ENCODE assay signal across 16 cellular contexts in the genomic region with DNA sequence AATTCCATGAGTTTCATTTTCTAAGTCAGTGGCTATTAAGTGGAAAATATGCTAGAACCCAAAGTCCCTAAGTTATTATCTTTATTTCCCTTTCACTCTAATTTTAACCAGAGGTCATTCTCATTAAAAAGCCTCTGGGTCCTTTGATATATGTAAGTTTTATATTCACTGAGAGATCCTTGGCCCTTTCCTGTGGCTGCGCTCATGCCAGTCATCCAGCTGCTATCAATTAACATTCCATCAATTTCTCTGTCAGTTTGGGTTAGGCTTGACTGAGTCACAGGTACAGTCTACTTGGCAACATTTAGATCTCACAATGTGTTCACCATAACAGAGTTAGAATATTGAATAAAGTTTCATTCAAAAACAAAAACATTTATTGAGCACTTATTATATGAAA. TPM values are rescaled to one million over a fixed set of nuclear protein-coding genes. Genes with fewer than 3 reads are reported as not detected.
DNase-seq lines count a peak whose midpoint lies in the region; ATAC-seq and TF ChIP-seq lines count a peak whose summit lies in the region.
"Had no signal": no experiment of that assay in that cellular context is flagged by ENCODE, and none has a peak within 500 bp of the region (broad histone marks: within the 10 kb centered on the region; RNA-seq: fewer than 3 reads in every experiment).

No MANE protein-coding gene starts in this region.

- no peak overlapping the region for H4K5ac ChIP-seq in H9 (ENCODE audit: insufficient read length, low read depth, low read length)

- H3K9me3 Mint-ChIP-seq in H9: peaks cover 10 to 12% of the 10 kb centered on the region in 2 experiments

- 77% methylated on average over 1 of the region's 1 CpG for WGBS in smooth muscle cell (ENCODE audit: low lambda C conversion rate)
- no CpG with 5 or more reads among the region's 1 CpG for WGBS in H9 (ENCODE audit: extremely low coverage, insufficient read length, low lambda C conversion rate)

- no peak overlapping the region for H3K4ac ChIP-seq in H9 (ENCODE audit: low read depth, low read length)

- H2BK12ac ChIP-seq in H9 (ENCODE audit: insufficient read length, low read depth, low read length): no peak overlapping the region

- H3K56ac ChIP-seq in H9 (ENCODE audit: insufficient read length, low read depth, low read length): no peak overlapping the region

- no peaks in the 10 kb centered on the region for H3K79me1 ChIP-seq in H9 (ENCODE audit: insufficient read depth, low read depth, low read length, poor library complexity, severe bottlenecking)

- no peak overlapping the region for H2AFZ ChIP-seq in smooth muscle cell (ENCODE audit: low read depth)
- no peak overlapping the region for H2AFZ ChIP-seq in H9 (ENCODE audit: low read length)

- H2BK5ac ChIP-seq in H9 (ENCODE audit: insufficient read length, low read length): no peak overlapping the region

- no peak overlapping the region for H3T11ph ChIP-seq in H9 (ENCODE audit: low read length)

- H2BK120ac ChIP-seq in H9 (ENCODE audit: low read depth, low read length, poor library complexity, severe bottlenecking): no peak overlapping the region

- H3K4me1 Mint-ChIP-seq in H9: no peaks in the 10 kb centered on the region
- H3K4me1 Mint-ChIP-seq: naive thymus-derived CD4-positive, alpha-beta T cell had no signal

- no peaks in the 10 kb centered on the region for H3F3A ChIP-seq in smooth muscle cell (ENCODE audit: low read depth)

- H3K27ac Mint-ChIP-seq in H9: no peak overlapping the region
- H3K27ac Mint-ChIP-seq: naive thymus-derived CD4-positive, alpha-beta T cell had no signal

- no peaks in the 10 kb centered on the region for H3K23me2 ChIP-seq in H9 (ENCODE audit: insufficient read length, low read depth, low read length, poor library complexity, severe bottlenecking)

- ATAC-seq in RWPE2 (ENCODE audit: low read depth): peak; percentile 85; the same call in 2 of the 3 replicates
- no peak for ATAC-seq in HG03025 (IDR thresholded peaks at IDR 0.05; ENCODE audit: low FRiP score, unreplicated experiment)
- ATAC-seq: naive thymus-derived CD4-positive, alpha-beta T cell had no signal

- H3K18ac ChIP-seq in H9 (ENCODE audit: insufficient read length, low read depth, low read length): no peak overlapping the region

- no peaks in the 10 kb centered on the region for H3K27me3 Mint-ChIP-seq in H9 (ENCODE audit: low read depth)

- H3K9ac ChIP-seq in smooth muscle cell (ENCODE audit: low read depth): peak overlapping the region; percentile 20
- H3K9ac ChIP-seq in H9 (ENCODE audit: extremely low read depth, insufficient read length, low read length): no peak overlapping the region

- H3K23ac ChIP-seq in H9 (ENCODE audit: insufficient read length, low read depth, low read length): no peak overlapping the region

- H3K4me3 ChIP-seq in RWPE2 (ENCODE audit: severe bottlenecking): no peak overlapping the region
- no peak overlapping the region for H3K4me3 ChIP-seq in fibroblast of mammary gland (ENCODE audit: control insufficient read depth, low read depth, low read length)
- H3K4me3 ChIP-seq in smooth muscle cell: no peak overlapping the region
- H3K4me3 ChIP-seq: testis had no signal

- H3K4me1 ChIP-seq in RWPE2 (ENCODE audit: insufficient read depth, poor library complexity, severe bottlenecking) (peaks cover 6% of the 10 kb centered on the region), smooth muscle cell (ENCODE audit: low read depth) (no peaks in the 10 kb centered on the region), H9 (ENCODE audit: insufficient read depth, low read length) (no peaks in the 10 kb centered on the region)
- H3K4me1 ChIP-seq: testis had no signal

- DNase-seq in GM04504 (ENCODE audit: low read depth): peak; percentile 84
- DNase-seq in RWPE2 (ENCODE audit: low spot score): no peak
- peak; percentile 92 for DNase-seq in fibroblast of mammary gland (ENCODE audit: low read depth)
- no peak for DNase-seq in smooth muscle cell (lab: John Stamatoyannopoulos, UW; ENCODE audit: unreplicated experiment)
- DNase-seq in NCI-H748 (lab: John Stamatoyannopoulos, UW; ENCODE audit: unreplicated experiment): no peak
- DNase-seq in H9: no peak
- DNase-seq: activated CD4-positive, alpha-beta T cell treated with anti-CD3 and anti-CD28 coated beads for 48 hours; activated CD8-positive, alpha-beta memory T cell treated with anti-CD3 and anti-CD28 coated beads, Interleukin-2, amount 50 U/mL, for 48 hours; activated gamma-delta T cell; anterior cingulate cortex; C1 segment of cervical spinal cord; naive thymus-derived CD4-positive, alpha-beta T cell; NCI-H2107; NCI-H774; testis had no signal

- H3K14ac ChIP-seq in H9 (ENCODE audit: insufficient read depth, low read length): no peak overlapping the region

- H3K79me2 ChIP-seq in smooth muscle cell (ENCODE audit: low read depth) (no peaks in the 10 kb centered on the region), H9 (ENCODE audit: insufficient read depth, low read length) (no peaks in the 10 kb centered on the region)

- no peak overlapping the region for H3K4me2 ChIP-seq in smooth muscle cell
- H3K4me2 ChIP-seq in H9 (ENCODE audit: insufficient read depth, insufficient read length, low read length): no peak overlapping the region

- H3K36me3 ChIP-seq in RWPE2 (ENCODE audit: low read depth): no peaks in the 10 kb centered on the region
- H3K36me3 ChIP-seq in smooth muscle cell (ENCODE audit: low read depth): no peaks in the 10 kb centered on the region

- H3K9me3 ChIP-seq in RWPE2 (ENCODE audit: severe bottlenecking): no peaks in the 10 kb centered on the region
- H3K9me3 ChIP-seq in smooth muscle cell (replicated peaks; ENCODE audit: low read depth): no peaks in the 10 kb centered on the region
- H3K9me3 ChIP-seq in H9 (ENCODE audit: control insufficient read depth, low read depth, low read length): no peaks in the 10 kb centered on the region
- H3K9me3 ChIP-seq: testis had no signal

- no peak overlapping the region for H2AK5ac ChIP-seq in H9 (ENCODE audit: insufficient read length, low read length)

- no peak overlapping the region for H2BK20ac ChIP-seq in H9 (ENCODE audit: low read depth, low read length, poor library complexity, severe bottlenecking)

- H4K91ac ChIP-seq in H9 (ENCODE audit: insufficient read length, low read depth, low read length): no peak overlapping the region

- H3K27ac ChIP-seq in RWPE2 (ENCODE audit: poor library complexity, severe bottlenecking): peak overlapping the region; percentile 5
- no peak overlapping the region for H3K27ac ChIP-seq in smooth muscle cell (ENCODE audit: low read depth)
- no peak overlapping the region for H3K27ac ChIP-seq in H9 (ENCODE audit: insufficient read length, low read depth, low read length)
- H3K27ac ChIP-seq: testis had no signal

- H4K20me1 ChIP-seq in smooth muscle cell (ENCODE audit: low read depth) (no peaks in the 10 kb centered on the region), H9 (ENCODE audit: control insufficient read depth, insufficient read depth, insufficient read length) (no peaks in the 10 kb centered on the region)

- H3K4me3 Mint-ChIP-seq in H9: no peak overlapping the region
- H3K4me3 Mint-ChIP-seq: naive thymus-derived CD4-positive, alpha-beta T cell had no signal

- TF ChIP-seq CTCF in RWPE2 (IDR thresholded peaks at IDR 0.05; ENCODE audit: poor library complexity, severe bottlenecking) (no peak), fibroblast of mammary gland (conservative IDR thresholded peaks at IDR 0.05; ENCODE audit: control insufficient read depth, insufficient read depth, low read depth, low read length) (no peak), smooth muscle cell (IDR thresholded peaks at IDR 0.05; ENCODE audit: borderline replicate concordance, insufficient read depth, poor library complexity, severe bottlenecking) (no peak), H9 (conservative IDR thresholded peaks at IDR 0.05) (no peak)

- H3K36me3 Mint-ChIP-seq in H9 (ENCODE audit: insufficient read depth in 1 of 3, low read depth in 3 of 3): peaks cover 0 to 12% (median 7%) of the 10 kb centered on the region in 3 experiments; a peak in 6 of 7 replicates
- H3K36me3 Mint-ChIP-seq: naive thymus-derived CD4-positive, alpha-beta T cell had no signal

- H2BK15ac ChIP-seq in H9 (ENCODE audit: low read depth, low read length): no peak overlapping the region

- H3K27me3 ChIP-seq in RWPE2 (ENCODE audit: insufficient read depth, poor library complexity, severe bottlenecking): no peaks in the 10 kb centered on the region
- H3K27me3 ChIP-seq in smooth muscle cell (ENCODE audit: low read depth): no peaks in the 10 kb centered on the region
- no peaks in the 10 kb centered on the region for H3K27me3 ChIP-seq in H9 (ENCODE audit: insufficient read depth, low read length)
- H3K27me3 ChIP-seq: testis had no signal

- no peak overlapping the region for H4K8ac ChIP-seq in H9 (replicated peaks; ENCODE audit: insufficient read length, low read depth, low read length)

RNA-seq across cellular contexts. Expression of a gene that starts 58.0 kb away (rescaled TPM):
- total RNA-seq in smooth muscle cell (330 and 455 TPM in 2 replicates), H9 (2021) (3.6 and 4.9 TPM in 2 replicates)
- polyA plus RNA-seq in smooth muscle cell: 97.3 and 137 TPM in 2 replicates

Comparison
In these comparisons a context has a peak if more than half of its experiments do, and no peak if none do; other contexts are left out.
1. DNase-seq: peak in GM04504 (single experiment) and fibroblast of mammary gland (single experiment); none in RWPE2 (single experiment), smooth muscle cell (single experiment), NCI-H748 (single experiment) and H9 (single experiment).
2. RNA of a gene that starts 58.0 kb away (total RNA-seq): 330 to 455 TPM in smooth muscle cell; 3.6 to 4.9 TPM in H9; every median in the first group is over 10 times any median in the second.